Comparison of ENCODE assay signal across 1 cellular context in genomic region chr15:70406624-70407390, GRCh38.
TF ChIP-seq lines count a peak whose summit lies in the region.

No MANE protein-coding gene starts in this region.

TF ChIP-seq in GM23338, 12 proteins besides CTCF, POLR2A, EP300 and RAD21 (continued from another document):
- TF ChIP-seq REST (IDR thresholded peaks at IDR 0.05; ENCODE audit: unreplicated experiment), result no peak
